In the genomic region with DNA sequence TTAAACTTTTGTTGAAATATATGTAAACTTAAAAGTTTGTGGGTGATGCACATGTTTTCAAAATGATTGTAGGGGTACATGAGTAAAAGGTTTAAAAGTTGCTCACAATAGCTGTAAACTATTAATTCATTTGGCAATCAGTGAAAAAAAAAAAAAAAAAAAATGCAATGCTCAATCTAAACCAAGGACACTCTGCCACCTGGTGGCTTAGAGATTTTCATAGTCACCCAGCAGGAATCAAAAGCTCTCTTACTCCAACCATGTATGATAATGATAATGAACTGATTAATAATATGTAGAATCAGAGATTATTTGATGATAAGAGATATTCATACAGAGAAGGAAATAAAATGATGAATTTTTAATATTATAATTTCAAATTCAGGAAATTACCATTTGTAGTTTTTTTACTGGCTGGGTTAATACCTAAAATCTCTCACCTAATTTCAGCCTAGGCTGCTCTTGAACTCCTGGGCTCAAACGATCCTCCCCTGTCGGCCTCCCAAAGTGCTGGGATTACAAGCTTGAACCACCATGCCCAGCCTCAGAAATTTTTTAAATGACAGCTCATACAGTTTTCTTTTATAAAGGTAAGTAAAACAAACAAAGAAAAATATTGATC, we compare ENCODE assay signal across 10 cellular contexts. TPM values are rescaled to one million over a fixed set of nuclear protein-coding genes. Genes with fewer than 3 reads are reported as not detected.
DNase-seq lines count a peak whose midpoint lies in the region; TF ChIP-seq lines count a peak whose summit lies in the region.
"Had no signal": no experiment of that assay in that cellular context is flagged by ENCODE, and none has a peak within 500 bp of the region (broad histone marks: within the 10 kb centered on the region; RNA-seq: fewer than 3 reads in every experiment).

No MANE protein-coding gene starts in this region.

- H2BK20ac ChIP-seq in H9 (ENCODE audit: low read depth, low read length, poor library complexity, severe bottlenecking): no peak overlapping the region

- H4K8ac ChIP-seq in H9 (replicated peaks; ENCODE audit: insufficient read length, low read depth, low read length): no peak overlapping the region

- no peak overlapping the region for H2AK5ac ChIP-seq in H9 (ENCODE audit: insufficient read length, low read length)

- no peak overlapping the region for H3K4me3 Mint-ChIP-seq in H9
- H3K4me3 Mint-ChIP-seq in neural progenitor cell: no peak overlapping the region

- H2BK120ac ChIP-seq in H9 (ENCODE audit: low read depth, low read length, poor library complexity, severe bottlenecking): no peak overlapping the region

- H3K9me3 Mint-ChIP-seq in H9: no peaks in the 10 kb centered on the region
- peaks cover 2% of the 10 kb centered on the region for H3K9me3 Mint-ChIP-seq in neural progenitor cell

- H3K27ac ChIP-seq in H9 (ENCODE audit: insufficient read length, low read depth, low read length) (no peak overlapping the region), PC-9 (no peak overlapping the region), neural progenitor cell (no peak overlapping the region)
- H3K27ac ChIP-seq: SJCRH30 had no signal

- H3K4me1 Mint-ChIP-seq in H9 (peaks cover 14 to 19% of the 10 kb centered on the region in 2 experiments), neural progenitor cell (peaks cover 1% of the 10 kb centered on the region)

- H3K27ac Mint-ChIP-seq in H9 (no peak overlapping the region; a peak in 1 of 7 replicates), neural progenitor cell (no peak overlapping the region)

- no peaks in the 10 kb centered on the region for H3F3A ChIP-seq in PC-9 (ENCODE audit: insufficient read depth, low read depth)
- H3F3A ChIP-seq in neural progenitor cell (ENCODE audit: low read depth): no peaks in the 10 kb centered on the region

- no peaks in the 10 kb centered on the region for H3K9me3 ChIP-seq in H9 (ENCODE audit: control insufficient read depth, low read depth, low read length)
- H3K9me3 ChIP-seq in PC-9 (ENCODE audit: insufficient read depth, low read depth): no peaks in the 10 kb centered on the region
- no peaks in the 10 kb centered on the region for H3K9me3 ChIP-seq in neural progenitor cell (ENCODE audit: low read depth)
- H3K9me3 ChIP-seq: SJCRH30 had no signal

- no peak overlapping the region for H2AFZ ChIP-seq in H9 (ENCODE audit: low read length)
- H2AFZ ChIP-seq in PC-9: no peak overlapping the region
- no peak overlapping the region for H2AFZ ChIP-seq in neural progenitor cell (replicated peaks)

- intact Hi-C loops in PC-9 (cut with micrococcal nuclease; ENCODE audit: unreplicated experiment): loop anchor here (1.0 to 5.0 kb wide), 6 partner anchors 54 to 834 kb away; no protein-coding TSS in a partner anchor

- no peaks in the 10 kb centered on the region for H3K23me2 ChIP-seq in H9 (ENCODE audit: insufficient read length, low read depth, low read length, poor library complexity, severe bottlenecking)

- H3K79me2 ChIP-seq in H9 (ENCODE audit: insufficient read depth, low read length) (no peaks in the 10 kb centered on the region), PC-9 (ENCODE audit: low read depth) (no peaks in the 10 kb centered on the region), neural progenitor cell (ENCODE audit: low read depth) (no peaks in the 10 kb centered on the region)

- CTCF ChIA-PET in PC-9 (lab: Charles Lee): interaction anchor here (0.5 to 2.2 kb wide), 22 partner anchors 16 to 991 kb away, joined by 3 to 9 read pairs (median 4); no protein-coding TSS in a partner anchor

- no peaks in the 10 kb centered on the region for H3K36me3 Mint-ChIP-seq in H9 (ENCODE audit: insufficient read depth in 1 of 3, low read depth in 3 of 3)
- H3K36me3 Mint-ChIP-seq in neural progenitor cell: peaks cover 3% of the 10 kb centered on the region

- POLR2A ChIA-PET in PC-9 (lab: Charles Lee; ENCODE audit: unreplicated experiment): interaction anchor here (0.7 kb wide), 2 partner anchors 621 to 679 kb away, joined by 5 to 7 read pairs; no protein-coding TSS in a partner anchor

- H3K4me2 ChIP-seq in H9 (ENCODE audit: insufficient read depth, insufficient read length, low read length): no peak overlapping the region
- no peak overlapping the region for H3K4me2 ChIP-seq in PC-9
- H3K4me2 ChIP-seq in neural progenitor cell: no peak overlapping the region

- no peak overlapping the region for H3K4ac ChIP-seq in H9 (ENCODE audit: low read depth, low read length)

- no peak overlapping the region for H3K23ac ChIP-seq in H9 (ENCODE audit: insufficient read length, low read depth, low read length)

- H3K9me2 ChIP-seq in PC-9 (ENCODE audit: insufficient read depth): no peaks in the 10 kb centered on the region

- no peak overlapping the region for H2BK15ac ChIP-seq in H9 (ENCODE audit: low read depth, low read length)

- H3K27me3 ChIP-seq in H9 (ENCODE audit: insufficient read depth, low read length) (no peaks in the 10 kb centered on the region), PC-9 (ENCODE audit: insufficient read depth, low read depth) (no peaks in the 10 kb centered on the region), neural progenitor cell (no peaks in the 10 kb centered on the region)
- H3K27me3 ChIP-seq: SJCRH30 had no signal

- no peak overlapping the region for H3K9ac ChIP-seq in H9 (ENCODE audit: extremely low read depth, insufficient read length, low read length)
- no peak overlapping the region for H3K9ac ChIP-seq in neural progenitor cell

- H3K27me3 Mint-ChIP-seq in H9 (ENCODE audit: low read depth): no peaks in the 10 kb centered on the region
- peaks cover 3% of the 10 kb centered on the region for H3K27me3 Mint-ChIP-seq in neural progenitor cell (ENCODE audit: insufficient read depth, low read depth)

- H2BK12ac ChIP-seq in H9 (ENCODE audit: insufficient read length, low read depth, low read length): no peak overlapping the region

- peak; percentile 79 for DNase-seq in COLO829 (ENCODE audit: low spot score)
- DNase-seq in H9: no peak
- DNase-seq in PC-9: peak in 1 of 2 experiments; percentile 20
- DNase-seq in epithelial cell of esophagus (ENCODE audit: low read depth): peak; percentile 59
- peak; percentile 57 for DNase-seq in neural progenitor cell (ENCODE audit: low spot score)
- DNase-seq in NCI-H526 treated with DMSO at 0.1 percent for 48 hours (lab: John Stamatoyannopoulos, UW): no peak
- no peak for DNase-seq in NCI-H187 treated with DMSO at 0.1 percent for 48 hours (lab: John Stamatoyannopoulos, UW)
- DNase-seq in KG1 (lab: John Stamatoyannopoulos, UW): no peak

- H3K4me3 ChIP-seq in PC-9 (no peak overlapping the region), epithelial cell of esophagus (ENCODE audit: low read length) (no peak overlapping the region), neural progenitor cell (no peak overlapping the region)
- H3K4me3 ChIP-seq: lung, SJCRH30 had no signal

- no peak overlapping the region for H4K91ac ChIP-seq in H9 (ENCODE audit: insufficient read length, low read depth, low read length)

- H3K4me1 ChIP-seq in H9 (ENCODE audit: insufficient read depth, low read length) (no peaks in the 10 kb centered on the region), PC-9 (replicated peaks; ENCODE audit: insufficient read depth) (no peaks in the 10 kb centered on the region), neural progenitor cell (no peaks in the 10 kb centered on the region)

- no peak overlapping the region for H4K5ac ChIP-seq in H9 (ENCODE audit: insufficient read length, low read depth, low read length)

- no peak overlapping the region for H3K18ac ChIP-seq in H9 (ENCODE audit: insufficient read length, low read depth, low read length)

- H3K79me1 ChIP-seq in H9 (ENCODE audit: insufficient read depth, low read depth, low read length, poor library complexity, severe bottlenecking): no peaks in the 10 kb centered on the region

- no TSS peak for BruUV-seq in PC-9 (replicated peaks; lab: Mats Ljungman, UMichigan)

- TF ChIP-seq CTCF in H9 (conservative IDR thresholded peaks at IDR 0.05): peak; percentile 80
- TF ChIP-seq CTCF in PC-9 (conservative IDR thresholded peaks at IDR 0.05): peak; percentile 71
- peak; percentile 71 for TF ChIP-seq CTCF in epithelial cell of esophagus (IDR thresholded peaks at IDR 0.05; ENCODE audit: insufficient read depth, low read depth, low read length, missing control alignments)
- peak; percentile 76 for TF ChIP-seq CTCF in neural progenitor cell (IDR thresholded peaks at IDR 0.05)

- no peak overlapping the region for H3K14ac ChIP-seq in H9 (ENCODE audit: insufficient read depth, low read length)

- H4K20me1 ChIP-seq in H9 (ENCODE audit: control insufficient read depth, insufficient read depth, insufficient read length) (no peaks in the 10 kb centered on the region), PC-9 (ENCODE audit: insufficient read depth) (no peaks in the 10 kb centered on the region), neural progenitor cell (ENCODE audit: low read depth) (no peaks in the 10 kb centered on the region)

- H3T11ph ChIP-seq in H9 (ENCODE audit: low read length): no peak overlapping the region

- H3K56ac ChIP-seq in H9 (ENCODE audit: insufficient read length, low read depth, low read length): no peak overlapping the region

- no CpG with 5 or more reads among the region's 2 CpGs for WGBS in H9 (ENCODE audit: extremely low coverage, insufficient read length, low lambda C conversion rate)

- H3K36me3 ChIP-seq in PC-9 (ENCODE audit: low read depth) (no peaks in the 10 kb centered on the region), neural progenitor cell (no peaks in the 10 kb centered on the region)
- H3K36me3 ChIP-seq: SJCRH30 had no signal

- H2BK5ac ChIP-seq in H9 (ENCODE audit: insufficient read length, low read length): no peak overlapping the region

RNA-seq across cellular contexts. Expression of a gene that starts 46.9 kb away (rescaled TPM):
- total RNA-seq in H9 (2021) (54.4 and 55.9 TPM in 2 replicates), PC-9 (2021) (15.6 and 15.9 TPM in 2 replicates), neural progenitor cell (ENCODE audit: low replicate concordance) (14.7 and 21.2 TPM in 2 replicates)

Comparison
In these comparisons a context has a peak if more than half of its experiments do, and no peak if none do; other contexts are left out.
1. DNase-seq: peak in COLO829 (single experiment), epithelial cell of esophagus (single experiment) and neural progenitor cell (single experiment); none in H9 (single experiment), NCI-H526 treated with DMSO at 0.1 percent for 48 hours (single experiment), NCI-H187 treated with DMSO at 0.1 percent for 48 hours (single experiment) and KG1 (single experiment).
2. Peak in every context shown above with its lines, with median percentiles within 50 percentile points of each other: CTCF ChIP-seq.